14 cellular contexts compared by ENCODE assay signal in genomic region chr5:133821311-133821741, GRCh38.
DNase-seq lines count a peak whose midpoint lies in the region; TF ChIP-seq lines count a peak whose summit lies in the region.
"Had no signal": no experiment of that assay in that cellular context is flagged by ENCODE, and none has a peak within 500 bp of the region (broad histone marks: within the 10 kb centered on the region; RNA-seq: fewer than 3 reads in every experiment).

No MANE protein-coding gene starts in this region.

- WGBS in mammary epithelial cell (ENCODE audit: low coverage, missing lambda C conversion rate): 0% methylated on average over 2 of the region's 2 CpGs
- 48% methylated on average over 2 of the region's 2 CpGs for WGBS in liver
- 75 to 78% methylated on average over 2 of the region's 2 CpGs for whole genome bisulfite sequencing in thyroid gland, 2 donors

- POLR2A ChIA-PET in MCF 10A (lab: Yijun Ruan, JAX) (interaction anchor here (0.8 kb wide), 1 partner anchor 42 kb away, joined by 3 read pairs; no protein-coding TSS in a partner anchor), RWPE1 (lab: Yijun Ruan, JAX; ENCODE audit: low non-redundant PET) (no interaction called here)

- H2AFZ ChIP-seq in mammary epithelial cell (ENCODE audit: low read depth, low read length): peak overlapping the region; percentile 56

- intact Hi-C loops in mammary epithelial cell (cut with micrococcal nuclease) (no loop called here), MCF 10A (cut with micrococcal nuclease) (no loop called here), thyroid gland (cut with DNase I) (no loop called here)

- no TSS peak for BruUV-seq in mammary epithelial cell (replicated peaks; lab: Mats Ljungman, UMichigan)
- no TSS peak for BruUV-seq in MCF 10A (replicated peaks; lab: Mats Ljungman, UMichigan)

- no peak for TF ChIP-seq RAD21 in liver (IDR thresholded peaks at IDR 0.05)

- peaks cover 7% of the 10 kb centered on the region for H3K4me1 Mint-ChIP-seq in MCF 10A (ENCODE audit: insufficient read depth, unreplicated experiment)

- H3K4me3 Mint-ChIP-seq in MCF 10A (ENCODE audit: unreplicated experiment): no peak overlapping the region
- H3K4me3 Mint-ChIP-seq: activated naive CD8-positive, alpha-beta T cell treated with anti-CD3 and anti-CD28 coated beads, Interleukin-2, amount 50 U/mL, for 24 hours; activated T-cell treated with anti-CD3 and anti-CD28 coated beads, Interleukin-2, amount 50 U/mL, for 4 hours had no signal

- no peak for DNase-seq in mammary epithelial cell
- no peak for DNase-seq in MCF 10A (ENCODE audit: unreplicated experiment)
- peak; percentile 42 for DNase-seq in RWPE1 (ENCODE audit: low spot score)
- peak; percentile 22 to 43 for DNase-seq in thyroid gland
- no peak for DNase-seq in HCEC 1CT
- DNase-seq in RKO (ENCODE audit: low spot score): no peak
- DNase-seq in G401 (ENCODE audit: low spot score): no peak
- DNase-seq: activated naive CD8-positive, alpha-beta T cell treated with anti-CD3 and anti-CD28 coated beads, Interleukin-2, amount 50 U/mL, for 24 hours; activated T-cell treated with anti-CD3 and anti-CD28 coated beads, Interleukin-2, amount 50 U/mL, for 4 hours; effector memory CD4-positive, alpha-beta T cell; NCI-H2107; SIG-M5 had no signal

- H3K27ac ChIP-seq in mammary epithelial cell (ENCODE audit: insufficient read depth, low read depth, low read length): no peak overlapping the region
- no peak overlapping the region for H3K27ac ChIP-seq in RWPE1
- H3K27ac ChIP-seq in liver (ENCODE audit: low read depth in 1 of 2, low read length in 2 of 2): peak overlapping the region in 1 of 2 donors; percentile 28
- peak overlapping the region in 2 of 3 donors; percentile 27 to 63 for H3K27ac ChIP-seq in thyroid gland

- TF ChIP-seq CTCF in mammary epithelial cell (conservative IDR thresholded peaks at IDR 0.05 in 1 of 2, IDR thresholded peaks at IDR 0.05 in 1 of 2; ENCODE audit: extremely low read depth in 1 of 2, insufficient read depth in 1 of 2, low read depth in 1 of 2, low read length in 2 of 2) (no peak), MCF 10A (IDR thresholded peaks at IDR 0.05; ENCODE audit: unreplicated experiment) (no peak), RWPE1 (conservative IDR thresholded peaks at IDR 0.05; ENCODE audit: low read depth) (no peak), liver (IDR thresholded peaks at IDR 0.05; ENCODE audit: low read depth, low read length, missing input control) (no peak), thyroid gland (IDR thresholded peaks at IDR 0.05) (no peak)

- H3K9ac ChIP-seq in mammary epithelial cell (ENCODE audit: insufficient read depth, low read length) (no peak overlapping the region), liver (ENCODE audit: low read depth in 1 of 2, low read length in 2 of 2) (no peak overlapping the region)

- H3K27ac Mint-ChIP-seq in MCF 10A (ENCODE audit: low read depth, unreplicated experiment): no peak overlapping the region
- H3K27ac Mint-ChIP-seq: activated naive CD8-positive, alpha-beta T cell treated with anti-CD3 and anti-CD28 coated beads, Interleukin-2, amount 50 U/mL, for 24 hours had no signal

- no peaks in the 10 kb centered on the region for H3K9me3 Mint-ChIP-seq in MCF 10A (ENCODE audit: unreplicated experiment)
- H3K9me3 Mint-ChIP-seq: activated naive CD8-positive, alpha-beta T cell treated with anti-CD3 and anti-CD28 coated beads, Interleukin-2, amount 50 U/mL, for 24 hours; activated T-cell treated with anti-CD3 and anti-CD28 coated beads, Interleukin-2, amount 50 U/mL, for 4 hours had no signal

- H3K79me2 ChIP-seq in mammary epithelial cell (ENCODE audit: insufficient read depth, low read length): no peaks in the 10 kb centered on the region

- peak overlapping the region; percentile 32 for H3K4me2 ChIP-seq in mammary epithelial cell (ENCODE audit: insufficient read depth, low read depth, low read length)

- CTCF ChIA-PET in mammary epithelial cell (lab: Charles Lee; ENCODE audit: low non-redundant PET): no interaction called here
- CTCF ChIA-PET in MCF 10A (lab: Yijun Ruan, JAX): interaction anchor here (0.6 to 1.0 kb wide), 3 partner anchors 47 to 751 kb away, joined by 3 to 4 read pairs (median 3); no protein-coding TSS in a partner anchor
- CTCF ChIA-PET in RWPE1 (lab: Yijun Ruan, JAX): interaction anchor here (0.6 kb wide), 1 partner anchor 1171 kb away, joined by 3 read pairs; no protein-coding TSS in a partner anchor

- dilution Hi-C loops in mammary epithelial cell (cut with HindIII; ENCODE audit: low sequenced_read_pairs): no loop called here

- in situ Hi-C loops in mammary epithelial cell (cut with MboI; ENCODE audit: low sequenced_read_pairs in 2 of 2): no loop called here
- in situ Hi-C loops in G401 (cut with HindIII; ENCODE audit: low sequenced_read_pairs): no loop called here

- no peak for TF ChIP-seq POLR2A in thyroid gland (IDR thresholded peaks at IDR 0.05)

- H3K4me1 ChIP-seq in mammary epithelial cell (ENCODE audit: insufficient read depth, low read length) (no peaks in the 10 kb centered on the region), liver (ENCODE audit: control insufficient read depth in 4 of 4, insufficient read depth in 4 of 4, low read length in 3 of 4) (peaks cover 0 to 9% (median 4%) of the 10 kb centered on the region in 4 donors), thyroid gland (peaks cover 17 to 35% of the 10 kb centered on the region in 2 donors)

- H3K27me3 Mint-ChIP-seq in MCF 10A (ENCODE audit: insufficient read depth, unreplicated experiment): peaks cover 49% of the 10 kb centered on the region

- H4K20me1 ChIP-seq in mammary epithelial cell (ENCODE audit: insufficient read depth, low read length): no peaks in the 10 kb centered on the region

- peaks cover 8% of the 10 kb centered on the region for H3K27me3 ChIP-seq in mammary epithelial cell (ENCODE audit: insufficient read depth, low read length)
- H3K27me3 ChIP-seq in liver (ENCODE audit: control insufficient read depth in 4 of 4, insufficient read depth in 4 of 4, low read length in 3 of 4): no peaks in the 10 kb centered on the region
- no peaks in the 10 kb centered on the region for H3K27me3 ChIP-seq in thyroid gland
- H3K27me3 ChIP-seq: cardiac muscle cell had no signal

- H3K4me3 ChIP-seq in mammary epithelial cell (replicated peaks in 1 of 3; ENCODE audit: insufficient read depth in 1 of 3, low read depth in 2 of 3, low read length in 3 of 3) (no peak overlapping the region), liver (ENCODE audit: low read depth in 1 of 3, low read length in 3 of 3) (no peak overlapping the region), thyroid gland (replicated peaks in 1 of 3) (no peak overlapping the region)
- H3K4me3 ChIP-seq: cardiac muscle cell had no signal

- H3K9me3 ChIP-seq in mammary epithelial cell (replicated peaks; ENCODE audit: insufficient read depth, low read length): no peaks in the 10 kb centered on the region
- H3K9me3 ChIP-seq in liver (ENCODE audit: control insufficient read depth in 4 of 4, low read length in 3 of 4): peaks cover 0 to 1% (median 0%) of the 10 kb centered on the region in 4 donors
- H3K9me3 ChIP-seq in thyroid gland: no peaks in the 10 kb centered on the region

- no peaks in the 10 kb centered on the region for H3K36me3 ChIP-seq in mammary epithelial cell (ENCODE audit: insufficient read depth, low read length)
- no peaks in the 10 kb centered on the region for H3K36me3 ChIP-seq in liver (ENCODE audit: control insufficient read depth in 4 of 4, insufficient read depth in 3 of 4, low read depth in 1 of 4, low read length in 3 of 4)
- no peaks in the 10 kb centered on the region for H3K36me3 ChIP-seq in thyroid gland
- H3K36me3 ChIP-seq: cardiac muscle cell had no signal

- no peaks in the 10 kb centered on the region for H3K36me3 Mint-ChIP-seq in MCF 10A (ENCODE audit: insufficient read depth, unreplicated experiment)

TF ChIP-seq in liver, 16 proteins besides CTCF, POLR2A, EP300 and RAD21:
- no peak for TF ChIP-seq FOXA1 (IDR thresholded peaks at IDR 0.05)
- peak; percentile 41 for TF ChIP-seq MAX (IDR thresholded peaks at IDR 0.05)
- no peak for TF ChIP-seq REST (IDR thresholded peaks at IDR 0.05)
- TF ChIP-seq RXRA (IDR thresholded peaks at IDR 0.05): peak in 1 of 2 donors; percentile 26
- peak in 1 of 2 donors; percentile 53 for TF ChIP-seq HNF4A (conservative IDR thresholded peaks at IDR 0.05)

Comparison
In these comparisons a context has a peak if more than half of its experiments do, and no peak if none do; other contexts are left out.
1. DNase-seq: peak in RWPE1 (single experiment) and thyroid gland (2 of 2); none in mammary epithelial cell (single experiment), MCF 10A (single experiment), HCEC 1CT (single experiment), RKO (single experiment) and G401 (single experiment).
2. H3K27ac ChIP-seq: peak in thyroid gland (2 of 3); none in mammary epithelial cell (single experiment) and RWPE1 (single experiment).